16 cellular contexts compared by ENCODE assay signal in the genomic region with DNA sequence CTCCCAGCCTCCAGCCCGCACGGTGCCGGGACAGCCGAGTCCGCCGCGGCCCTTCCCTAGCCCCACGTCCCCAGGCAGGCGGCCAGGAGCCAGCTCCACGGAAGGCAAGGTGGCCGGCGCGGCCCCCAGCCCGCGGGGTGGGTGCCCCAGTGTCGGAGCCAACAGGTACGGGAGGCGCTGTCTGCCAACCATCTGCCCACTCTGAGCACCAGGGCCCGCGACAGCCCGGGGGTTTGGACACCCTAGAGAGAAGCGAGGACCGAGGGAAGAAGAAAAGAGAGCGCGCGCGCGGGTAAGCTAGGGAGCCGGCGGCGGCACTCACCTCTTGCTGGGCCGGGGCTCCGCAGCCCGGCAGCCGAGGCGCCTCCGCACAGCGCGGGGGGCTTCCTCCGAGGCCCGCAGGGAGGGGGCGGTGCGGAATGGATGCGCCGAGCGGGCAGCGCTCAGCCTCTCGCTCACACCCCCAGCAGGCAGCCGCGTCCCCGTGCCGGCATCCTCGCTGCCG.
DNase-seq lines count a peak whose midpoint lies in the region; ATAC-seq and TF ChIP-seq lines count a peak whose summit lies in the region.
"Had no signal": no experiment of that assay in that cellular context is flagged by ENCODE, and none has a peak within 500 bp of the region (broad histone marks: within the 10 kb centered on the region; RNA-seq: fewer than 3 reads in every experiment).

No MANE protein-coding gene starts in this region.

- H3K36me3 ChIP-seq in cardiac muscle cell (no peaks in the 10 kb centered on the region), thymus (ENCODE audit: control insufficient read depth, insufficient read depth) (peaks cover 3% of the 10 kb centered on the region)
- H3K36me3 ChIP-seq: gastrocnemius medialis had no signal

- TF ChIP-seq CTCF in cardiac muscle cell (IDR thresholded peaks at IDR 0.05; ENCODE audit: low read depth, low read length) (no peak), brain (conservative IDR thresholded peaks at IDR 0.05) (no peak)
- TF ChIP-seq CTCF in CD4-positive, alpha-beta T cell (IDR thresholded peaks at IDR 0.05): no peak

- H3K27ac Mint-ChIP-seq in brain: no peak overlapping the region
- H3K27ac Mint-ChIP-seq in CD4-positive, alpha-beta T cell: no peak overlapping the region

- H3K4me3 Mint-ChIP-seq in brain: peak overlapping the region; percentile 41 to 82 (median 70)
- no peak overlapping the region for H3K4me3 Mint-ChIP-seq in CD4-positive, alpha-beta T cell
- H3K4me3 Mint-ChIP-seq: activated T-cell treated with anti-CD3 and anti-CD28 coated beads, Interleukin-2, amount 50 U/mL, for 4 hours had no signal

- H3K27ac ChIP-seq in cardiac muscle cell: no peak overlapping the region
- peak overlapping the region; percentile 52 for H3K27ac ChIP-seq in thymus (ENCODE audit: low read depth)
- no peak overlapping the region for H3K27ac ChIP-seq in CD4-positive, alpha-beta T cell (ENCODE audit: low read depth, low read length)
- H3K27ac ChIP-seq: gastrocnemius medialis had no signal

- DNase-seq in cardiac muscle cell (ENCODE audit: low read depth in 1 of 2, low spot score in 1 of 2): peak in 1 of 2 donors; percentile 19
- DNase-seq in Right ventricle myocardium inferior (ENCODE audit: missing footprints): no peak
- peak; percentile 58 for DNase-seq in iPS-NIHi7 (ENCODE audit: extremely low spot score)
- no peak for DNase-seq in CD4-positive, alpha-beta T cell
- DNase-seq: activated CD4-positive, alpha-beta T cell treated with anti-CD3 and anti-CD28 coated beads for 48 hours; activated T-cell treated with anti-CD3 and anti-CD28 coated beads, Interleukin-2, amount 50 U/mL, for 4 hours; DMS79 treated with DMSO at 0.1 percent for 48 hours; effector CD4-positive, alpha-beta T cell; gastrocnemius medialis; occipital lobe had no signal

- WGBS in thymus: under 1% methylated on average over 54 of the region's 54 CpGs

- peaks cover 46% of the 10 kb centered on the region for H3K27me3 ChIP-seq in cardiac muscle cell
- H3K27me3 ChIP-seq in thymus (ENCODE audit: control insufficient read depth, insufficient read depth): no peaks in the 10 kb centered on the region
- peaks cover 25% of the 10 kb centered on the region for H3K27me3 ChIP-seq in CD4-positive, alpha-beta T cell (ENCODE audit: control insufficient read depth, insufficient read depth, low read length)

- POLR2A ChIA-PET in CD4-positive, alpha-beta T cell (lab: Charles Lee): no interaction called here

- no peak for ATAC-seq in Right ventricle myocardium inferior
- ATAC-seq in CD4-positive, alpha-beta T cell (ENCODE audit: poor library complexity): no peak
- ATAC-seq in HG03196 (IDR thresholded peaks at IDR 0.05; ENCODE audit: unreplicated experiment): no peak
- no peak for ATAC-seq in GM21825 (IDR thresholded peaks at IDR 0.05; ENCODE audit: unreplicated experiment)
- ATAC-seq: gastrocnemius medialis, K562 had no signal

- no peaks in the 10 kb centered on the region for H3K9me3 ChIP-seq in cardiac muscle cell (ENCODE audit: low read depth)
- H3K9me3 ChIP-seq in thymus (ENCODE audit: control insufficient read depth): no peaks in the 10 kb centered on the region
- no peaks in the 10 kb centered on the region for H3K9me3 ChIP-seq in CD4-positive, alpha-beta T cell (ENCODE audit: control insufficient read depth, low read length)
- H3K9me3 ChIP-seq: gastrocnemius medialis had no signal

- peaks cover 15 to 23% (median 20%) of the 10 kb centered on the region in 5 experiments for H3K9me3 Mint-ChIP-seq in brain
- H3K9me3 Mint-ChIP-seq in CD4-positive, alpha-beta T cell: peaks cover 6% of the 10 kb centered on the region

- H3K4me1 ChIP-seq in cardiac muscle cell (ENCODE audit: low read depth) (peaks cover 4% of the 10 kb centered on the region), thymus (ENCODE audit: control insufficient read depth, insufficient read depth, low read length) (peaks cover 9% of the 10 kb centered on the region)
- H3K4me1 ChIP-seq: gastrocnemius medialis had no signal

- peaks cover 4% of the 10 kb centered on the region for H3K36me3 Mint-ChIP-seq in brain
- no peaks in the 10 kb centered on the region for H3K36me3 Mint-ChIP-seq in CD4-positive, alpha-beta T cell (ENCODE audit: low read depth)

- intact Hi-C loops in Right ventricle myocardium inferior (cut with DNase I): no loop called here
- intact Hi-C loops in CD4-positive, alpha-beta T cell (cut with DNase I, micrococcal nuclease): loop anchor here in 1 of 2 experiments (10.0 kb wide), 1 partner anchor 582 kb away; no protein-coding TSS in a partner anchor

- H3K4me1 Mint-ChIP-seq in brain: peaks cover 16% of the 10 kb centered on the region
- no peaks in the 10 kb centered on the region for H3K4me1 Mint-ChIP-seq in CD4-positive, alpha-beta T cell (ENCODE audit: low read depth)

- CTCF ChIA-PET in CD4-positive, alpha-beta T cell (lab: Charles Lee): no interaction called here

- H3K4me3 ChIP-seq in cardiac muscle cell (peak overlapping the region; percentile 32), thymus (ENCODE audit: low read length) (peak overlapping the region; percentile 91)
- H3K4me3 ChIP-seq: gastrocnemius medialis, K562, lung had no signal

- peaks cover 55% of the 10 kb centered on the region for H3K27me3 Mint-ChIP-seq in brain
- peaks cover 41% of the 10 kb centered on the region for H3K27me3 Mint-ChIP-seq in CD4-positive, alpha-beta T cell
